ENCODE assay signal across 16 cellular contexts in the genomic region with DNA sequence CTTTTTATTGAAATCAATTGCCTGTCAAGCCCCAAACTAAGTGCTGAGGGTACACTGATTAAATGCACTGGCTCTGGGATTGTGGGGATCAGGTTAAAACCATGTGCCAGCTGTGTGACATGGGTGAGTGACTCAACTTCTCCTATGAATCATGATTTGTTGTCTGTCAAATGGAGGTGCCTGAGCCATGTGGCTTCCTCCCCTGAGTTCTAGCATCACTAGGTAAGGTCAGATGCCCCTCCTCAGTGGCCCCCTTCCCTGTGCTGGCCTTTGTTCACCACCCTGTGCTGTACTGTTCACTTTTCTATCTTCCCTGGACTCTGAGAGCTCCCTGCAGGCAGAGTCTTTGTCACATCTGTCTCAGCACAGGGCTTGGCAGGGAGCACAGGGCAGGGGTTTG. TPM values are rescaled to one million over a fixed set of nuclear protein-coding genes. Genes with fewer than 3 reads are reported as not detected.
DNase-seq lines count a peak whose midpoint lies in the region; ATAC-seq and TF ChIP-seq lines count a peak whose summit lies in the region.
"Had no signal": no experiment of that assay in that cellular context is flagged by ENCODE, and none has a peak within 500 bp of the region (broad histone marks: within the 10 kb centered on the region; RNA-seq: fewer than 3 reads in every experiment).

No MANE protein-coding gene starts in this region.

- no peaks in the 10 kb centered on the region for H3K9me2 ChIP-seq in MM.1S (replicated peaks; ENCODE audit: insufficient read depth, low read length)

- H3K4me1 ChIP-seq in MM.1S (ENCODE audit: low read length): no peaks in the 10 kb centered on the region
- H3K4me1 ChIP-seq: lower lobe of right lung, Peyer's patch had no signal

- H3K27ac ChIP-seq in MM.1S (ENCODE audit: low read length): no peak overlapping the region
- H3K27ac ChIP-seq: lower lobe of right lung, Peyer's patch had no signal

- H3K4me2 ChIP-seq in MM.1S (ENCODE audit: low read depth, low read length): no peak overlapping the region
- H3K4me2 ChIP-seq: smooth muscle cell had no signal

- peaks cover 31% of the 10 kb centered on the region; the same call in 1 of the 2 replicates for H3K27me3 ChIP-seq in MM.1S (replicated peaks; ENCODE audit: insufficient read depth, low read length)
- H3K27me3 ChIP-seq: Peyer's patch had no signal

- H3K27ac Mint-ChIP-seq in activated CD4-positive, alpha-beta T cell treated with anti-CD3 and anti-CD28 coated beads, Interleukin-2, amount 10 ng/mL, durations not matched to agents 7 days and 5 days: no peak overlapping the region
- peak overlapping the region; percentile 16 for H3K27ac Mint-ChIP-seq in activated naive CD8-positive, alpha-beta T cell treated with anti-CD3 and anti-CD28 coated beads for 36 hours

- no peak for TF ChIP-seq CTCF in MM.1S (IDR thresholded peaks at IDR 0.05; ENCODE audit: low read length)

- H3K9me3 Mint-ChIP-seq in activated CD4-positive, alpha-beta T cell treated with anti-CD3 and anti-CD28 coated beads, Interleukin-2, amount 10 ng/mL, durations not matched to agents 7 days and 5 days: no peaks in the 10 kb centered on the region
- no peaks in the 10 kb centered on the region for H3K9me3 Mint-ChIP-seq in activated naive CD8-positive, alpha-beta T cell treated with anti-CD3 and anti-CD28 coated beads for 36 hours
- H3K9me3 Mint-ChIP-seq: central memory CD8-positive, alpha-beta T cell had no signal

- H3K79me2 ChIP-seq in MM.1S (ENCODE audit: low read length): no peaks in the 10 kb centered on the region

- no peaks in the 10 kb centered on the region for H3F3A ChIP-seq in MM.1S (ENCODE audit: insufficient read depth, low read length)

- DNase-seq in activated CD4-positive, alpha-beta T cell treated with anti-CD3 and anti-CD28 coated beads for 48 hours: peak; percentile 38
- no peak for DNase-seq in activated CD4-positive, alpha-beta T cell treated with anti-CD3 and anti-CD28 coated beads, Interleukin-2, amount 10 ng/mL, durations not matched to agents 7 days and 5 days
- peak; percentile 73 for DNase-seq in RKO (ENCODE audit: low spot score)
- DNase-seq in activated naive CD8-positive, alpha-beta T cell treated with anti-CD3 and anti-CD28 coated beads for 36 hours: peak; percentile 23
- peak; percentile 5 for DNase-seq in stimulated activated CD8-positive, alpha-beta memory T cell treated with anti-CD3 and anti-CD28 coated beads, Interleukin-12 subunit alpha, Interleukin-12 subunit beta, amount 100 ng/mL, for 24 hours (ENCODE audit: extremely low read depth)
- no peak for DNase-seq in activated effector memory CD4-positive, alpha-beta T cell treated with Interleukin-2 at 50 U/mL for 16 hours
- DNase-seq in MM.1S: no peak
- DNase-seq: DMS 273 treated with DMSO at 0.1 percent for 48 hours, hypothalamus, KG1, lower lobe of right lung, Peyer's patch, T1000 had no signal

- H2AFZ ChIP-seq in MM.1S (ENCODE audit: low read length): no peak overlapping the region

- peaks cover 53% of the 10 kb centered on the region for H3K4me1 Mint-ChIP-seq in activated CD4-positive, alpha-beta T cell treated with anti-CD3 and anti-CD28 coated beads, Interleukin-2, amount 10 ng/mL, durations not matched to agents 7 days and 5 days
- H3K4me1 Mint-ChIP-seq in activated naive CD8-positive, alpha-beta T cell treated with anti-CD3 and anti-CD28 coated beads for 36 hours: peaks cover 32% of the 10 kb centered on the region

- no peak overlapping the region for H3K9ac ChIP-seq in MM.1S (ENCODE audit: low read length)

- H3K27me3 Mint-ChIP-seq in activated CD4-positive, alpha-beta T cell treated with anti-CD3 and anti-CD28 coated beads, Interleukin-2, amount 10 ng/mL, durations not matched to agents 7 days and 5 days: peaks cover 5% of the 10 kb centered on the region
- peaks cover 11% of the 10 kb centered on the region for H3K27me3 Mint-ChIP-seq in activated naive CD8-positive, alpha-beta T cell treated with anti-CD3 and anti-CD28 coated beads for 36 hours

- H3K36me3 Mint-ChIP-seq in activated CD4-positive, alpha-beta T cell treated with anti-CD3 and anti-CD28 coated beads, Interleukin-2, amount 10 ng/mL, durations not matched to agents 7 days and 5 days (ENCODE audit: low read depth): no peaks in the 10 kb centered on the region
- no peaks in the 10 kb centered on the region for H3K36me3 Mint-ChIP-seq in activated naive CD8-positive, alpha-beta T cell treated with anti-CD3 and anti-CD28 coated beads for 36 hours

- H3K36me3 ChIP-seq in MM.1S (replicated peaks; ENCODE audit: insufficient read depth, low read length): no peaks in the 10 kb centered on the region
- H3K36me3 ChIP-seq: lower lobe of right lung, Peyer's patch had no signal

- POLR2A ChIA-PET in activated CD4-positive, alpha-beta T cell treated with anti-CD3 and anti-CD28 coated beads, Interleukin-2, amount 10 ng/mL, durations not matched to agents 7 days and 5 days (lab: Charles Lee): no interaction called here

- no peaks in the 10 kb centered on the region for H4K20me1 ChIP-seq in MM.1S (ENCODE audit: insufficient read depth, low read length)

- ATAC-seq in HG02973 (IDR thresholded peaks at IDR 0.05; ENCODE audit: unreplicated experiment): no peak
- ATAC-seq: lower lobe of right lung had no signal

- CTCF ChIA-PET in activated CD4-positive, alpha-beta T cell treated with anti-CD3 and anti-CD28 coated beads, Interleukin-2, amount 10 ng/mL, durations not matched to agents 7 days and 5 days (lab: Charles Lee): no interaction called here

- H3K4me3 Mint-ChIP-seq in activated CD4-positive, alpha-beta T cell treated with anti-CD3 and anti-CD28 coated beads, Interleukin-2, amount 10 ng/mL, durations not matched to agents 7 days and 5 days: no peak overlapping the region
- H3K4me3 Mint-ChIP-seq in activated naive CD8-positive, alpha-beta T cell treated with anti-CD3 and anti-CD28 coated beads for 36 hours: no peak overlapping the region
- H3K4me3 Mint-ChIP-seq: central memory CD8-positive, alpha-beta T cell had no signal

- no peak overlapping the region for H3K4me3 ChIP-seq in MM.1S (ENCODE audit: low read length)
- H3K4me3 ChIP-seq: lower lobe of right lung, Peyer's patch, smooth muscle cell had no signal

- no peaks in the 10 kb centered on the region for H3K9me3 ChIP-seq in MM.1S (replicated peaks; ENCODE audit: insufficient read depth, low read length)
- H3K9me3 ChIP-seq: lower lobe of right lung, Peyer's patch had no signal

RNA-seq across cellular contexts. Expression of a gene that starts 43.6 kb away (rescaled TPM):
- not detected for total RNA-seq in activated CD4-positive, alpha-beta T cell treated with anti-CD3 and anti-CD28 coated beads, Interleukin-2, amount 10 ng/mL, durations not matched to agents 7 days and 5 days
- total RNA-seq in activated naive CD8-positive, alpha-beta T cell treated with anti-CD3 and anti-CD28 coated beads for 36 hours: not detected
- total RNA-seq: Peyer's patch, smooth muscle cell had no signal

Comparison
In these comparisons a context has a peak if more than half of its experiments do, and no peak if none do; other contexts are left out.
1. DNase-seq: peak in activated CD4-positive, alpha-beta T cell treated with anti-CD3 and anti-CD28 coated beads for 48 hours (single experiment), RKO (single experiment), activated naive CD8-positive, alpha-beta T cell treated with anti-CD3 and anti-CD28 coated beads for 36 hours (single experiment) and stimulated activated CD8-positive, alpha-beta memory T cell treated with anti-CD3 and anti-CD28 coated beads, Interleukin-12 subunit alpha, Interleukin-12 subunit beta, amount 100 ng/mL, for 24 hours (single experiment); none in activated CD4-positive, alpha-beta T cell treated with anti-CD3 and anti-CD28 coated beads, Interleukin-2, amount 10 ng/mL, durations not matched to agents 7 days and 5 days (single experiment), activated effector memory CD4-positive, alpha-beta T cell treated with Interleukin-2 at 50 U/mL for 16 hours (single experiment) and MM.1S (single experiment).